14 cellular contexts compared by ENCODE assay signal in genomic region chr9:111407813-111408212, GRCh38.
DNase-seq lines count a peak whose midpoint lies in the region; ATAC-seq and TF ChIP-seq lines count a peak whose summit lies in the region.
"Had no signal": no experiment of that assay in that cellular context is flagged by ENCODE, and none has a peak within 500 bp of the region (broad histone marks: within the 10 kb centered on the region; RNA-seq: fewer than 3 reads in every experiment).

No MANE protein-coding gene starts in this region.

- TF ChIP-seq EP300 in gastroesophageal sphincter (IDR thresholded peaks at IDR 0.05), result no peak

- H3K4me3 ChIP-seq in GM23338 (no peak overlapping the region), right cardiac atrium (ENCODE audit: low read length) (no peak overlapping the region), gastroesophageal sphincter (no peak overlapping the region)
- H3K4me3 ChIP-seq: GM23248, HAP-1 had no signal

- POLR2A ChIA-PET in WTC11 (lab: Charles Lee), result no interaction called here

- H3K4me1 ChIP-seq in GM23338 (ENCODE audit: insufficient read depth) (peaks cover 10% of the 10 kb centered on the region), right cardiac atrium (ENCODE audit: control insufficient read depth, insufficient read depth, low read length) (no peaks in the 10 kb centered on the region), gastroesophageal sphincter (no peaks in the 10 kb centered on the region)
- H3K4me1 ChIP-seq: HAP-1 had no signal

- peak overlapping the region; percentile 18; the same call in 1 of the 2 replicates for H3K27ac Mint-ChIP-seq in GM23338
- H3K27ac Mint-ChIP-seq in WTC11, result peak overlapping the region; percentile 28
- no peak overlapping the region for H3K27ac Mint-ChIP-seq in endothelial cell (ENCODE audit: unreplicated experiment)
- H3K27ac Mint-ChIP-seq: B cell; CD4-positive, alpha-beta T cell had no signal

- WGBS in right cardiac atrium, result 91% methylated on average over 3 of the region's 3 CpGs
- WGBS in gastroesophageal sphincter (ENCODE audit: low coverage in 1 of 2), 2 donors, result 86 to 90% methylated on average over 2 to 3 of the region's 3 CpGs

- CTCF ChIA-PET in WTC11 (lab: Charles Lee), result interaction anchor here (0.6 kb wide), 1 partner anchor 197 kb away, joined by 3 read pairs; no protein-coding TSS in a partner anchor

- DNase-seq in GM23338 (ENCODE audit: low spot score) (peak; percentile 33), WTC11 (ENCODE audit: low spot score) (no peak), endothelial cell (ENCODE audit: low spot score) (no peak), substantia nigra (lab: John Stamatoyannopoulos, UW) (no peak), right cardiac atrium (no peak), amniotic stem cell (lab: John Stamatoyannopoulos, UW) (no peak)
- DNase-seq: C1 segment of cervical spinal cord; Calu3; CD4-positive, alpha-beta T cell; DMS 273 treated with DMSO at 0.1 percent for 48 hours; GM23248 had no signal

- peaks cover 42% of the 10 kb centered on the region for H3K36me3 ChIP-seq in GM23338 (ENCODE audit: insufficient read depth)
- H3K36me3 ChIP-seq in gastroesophageal sphincter, result peaks cover 3 to 93% of the 10 kb centered on the region in 2 donors

- no peaks in the 10 kb centered on the region for H3F3A ChIP-seq in GM23338 (replicated peaks; ENCODE audit: low read depth)

- no peak for TF ChIP-seq POLR2A in gastroesophageal sphincter (IDR thresholded peaks at IDR 0.05)

- peaks cover 28% of the 10 kb centered on the region for H3K79me2 ChIP-seq in GM23338 (replicated peaks; ENCODE audit: insufficient read depth)

- H2AFZ ChIP-seq in GM23338, result no peak overlapping the region
- H2AFZ ChIP-seq: GM23248 had no signal

- no peaks in the 10 kb centered on the region for H4K20me1 ChIP-seq in GM23338 (replicated peaks; ENCODE audit: insufficient read depth)

- H3K9me3 Mint-ChIP-seq in GM23338 (peaks cover 15% of the 10 kb centered on the region), WTC11 (peaks cover 28% of the 10 kb centered on the region), endothelial cell (ENCODE audit: unreplicated experiment) (no peaks in the 10 kb centered on the region)

- ATAC-seq in GM23338 (peak; percentile 78), WTC11 (peak; percentile 53), right cardiac atrium (no peak), gastroesophageal sphincter (no peak)

- H3K9me3 ChIP-seq in right cardiac atrium (ENCODE audit: control insufficient read depth, low read length) (no peaks in the 10 kb centered on the region), gastroesophageal sphincter (peaks cover 0 to 6% (median 0%) of the 10 kb centered on the region in 3 donors)
- H3K9me3 ChIP-seq: HAP-1 had no signal

- peak overlapping the region; percentile 8 for H3K27ac ChIP-seq in GM23338 (ENCODE audit: low read depth)
- H3K27ac ChIP-seq in substantia nigra (ENCODE audit: low read depth, low read length, poor library complexity, severe bottlenecking), result peak overlapping the region; percentile 8
- H3K27ac ChIP-seq in right cardiac atrium (ENCODE audit: low read length), result no peak overlapping the region
- H3K27ac ChIP-seq in gastroesophageal sphincter, result no peak overlapping the region
- H3K27ac ChIP-seq: GM23248 had no signal

- peaks cover 3% of the 10 kb centered on the region for H3K27me3 Mint-ChIP-seq in GM23338 (ENCODE audit: insufficient read depth, low read depth, poor library complexity)
- H3K27me3 Mint-ChIP-seq in WTC11 (ENCODE audit: low read depth), result no peaks in the 10 kb centered on the region
- no peaks in the 10 kb centered on the region for H3K27me3 Mint-ChIP-seq in endothelial cell (ENCODE audit: unreplicated experiment)
- H3K27me3 Mint-ChIP-seq: B cell; CD4-positive, alpha-beta T cell had no signal

- no peaks in the 10 kb centered on the region for H3K27me3 ChIP-seq in GM23338 (ENCODE audit: insufficient read depth)
- no peaks in the 10 kb centered on the region for H3K27me3 ChIP-seq in right cardiac atrium (ENCODE audit: control insufficient read depth, insufficient read depth)
- no peaks in the 10 kb centered on the region for H3K27me3 ChIP-seq in gastroesophageal sphincter

- H3K9me2 ChIP-seq in GM23338 (ENCODE audit: insufficient read depth), result no peaks in the 10 kb centered on the region

- no peak overlapping the region for H3K4me3 Mint-ChIP-seq in GM23338
- no peak overlapping the region for H3K4me3 Mint-ChIP-seq in WTC11
- peak overlapping the region; percentile 7 for H3K4me3 Mint-ChIP-seq in endothelial cell (ENCODE audit: unreplicated experiment)
- H3K4me3 Mint-ChIP-seq: B cell; CD4-positive, alpha-beta T cell had no signal

- H3K36me3 Mint-ChIP-seq in GM23338 (ENCODE audit: low read depth) (peaks cover 92% of the 10 kb centered on the region), WTC11 (peaks cover 84% of the 10 kb centered on the region), endothelial cell (ENCODE audit: low read depth, unreplicated experiment) (peaks cover 65% of the 10 kb centered on the region)

- H3K4me2 ChIP-seq in GM23338, result peak overlapping the region; percentile 5; the same call in 1 of the 2 replicates

- TF ChIP-seq CTCF in GM23338 (conservative IDR thresholded peaks at IDR 0.05; ENCODE audit: low read depth in 2 of 2), result no peak
- TF ChIP-seq CTCF in WTC11 (IDR thresholded peaks at IDR 0.05), result no peak
- no peak for TF ChIP-seq CTCF in endothelial cell (IDR thresholded peaks at IDR 0.05; ENCODE audit: unreplicated experiment)
- TF ChIP-seq CTCF in gastroesophageal sphincter (IDR thresholded peaks at IDR 0.05), result no peak

- intact Hi-C loops in right cardiac atrium (cut with DNase I), result no loop called here

- H3K4me1 Mint-ChIP-seq in GM23338 (peaks cover 10% of the 10 kb centered on the region; the same call in 2 of the 3 replicates), WTC11 (peaks cover 18% of the 10 kb centered on the region), endothelial cell (ENCODE audit: unreplicated experiment) (no peaks in the 10 kb centered on the region)
- H3K4me1 Mint-ChIP-seq: B cell had no signal

TF ChIP-seq in WTC11, 78 proteins besides CTCF, POLR2A, EP300 and RAD21 (continues in another document):
- no peak for TF ChIP-seq ZMAT4 (CRISPR knock-in tag; IDR thresholded peaks at IDR 0.05)
- TF ChIP-seq, protein P1, sequence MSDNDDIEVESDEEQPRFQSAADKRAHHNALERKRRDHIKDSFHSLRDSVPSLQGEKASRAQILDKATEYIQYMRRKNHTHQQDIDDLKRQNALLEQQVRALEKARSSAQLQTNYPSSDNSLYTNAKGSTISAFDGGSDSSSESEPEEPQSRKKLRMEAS (CRISPR knock-in tag; IDR thresholded peaks at IDR 0.05), result no peak
- no peak for TF ChIP-seq MLX (CRISPR knock-in tag; IDR thresholded peaks at IDR 0.05)
- TF ChIP-seq ZBTB21 (CRISPR knock-in tag; IDR thresholded peaks at IDR 0.05; ENCODE audit: borderline replicate concordance), result no peak
- no peak for TF ChIP-seq JAZF1 (CRISPR knock-in tag; IDR thresholded peaks at IDR 0.05)
- TF ChIP-seq ZNF423 (CRISPR knock-in tag; IDR thresholded peaks at IDR 0.05), result no peak
- TF ChIP-seq NR1H2 (CRISPR knock-in tag; IDR thresholded peaks at IDR 0.05), result no peak
- no peak for TF ChIP-seq PREB (CRISPR knock-in tag; IDR thresholded peaks at IDR 0.05; ENCODE audit: borderline replicate concordance)
- TF ChIP-seq, protein P2, sequence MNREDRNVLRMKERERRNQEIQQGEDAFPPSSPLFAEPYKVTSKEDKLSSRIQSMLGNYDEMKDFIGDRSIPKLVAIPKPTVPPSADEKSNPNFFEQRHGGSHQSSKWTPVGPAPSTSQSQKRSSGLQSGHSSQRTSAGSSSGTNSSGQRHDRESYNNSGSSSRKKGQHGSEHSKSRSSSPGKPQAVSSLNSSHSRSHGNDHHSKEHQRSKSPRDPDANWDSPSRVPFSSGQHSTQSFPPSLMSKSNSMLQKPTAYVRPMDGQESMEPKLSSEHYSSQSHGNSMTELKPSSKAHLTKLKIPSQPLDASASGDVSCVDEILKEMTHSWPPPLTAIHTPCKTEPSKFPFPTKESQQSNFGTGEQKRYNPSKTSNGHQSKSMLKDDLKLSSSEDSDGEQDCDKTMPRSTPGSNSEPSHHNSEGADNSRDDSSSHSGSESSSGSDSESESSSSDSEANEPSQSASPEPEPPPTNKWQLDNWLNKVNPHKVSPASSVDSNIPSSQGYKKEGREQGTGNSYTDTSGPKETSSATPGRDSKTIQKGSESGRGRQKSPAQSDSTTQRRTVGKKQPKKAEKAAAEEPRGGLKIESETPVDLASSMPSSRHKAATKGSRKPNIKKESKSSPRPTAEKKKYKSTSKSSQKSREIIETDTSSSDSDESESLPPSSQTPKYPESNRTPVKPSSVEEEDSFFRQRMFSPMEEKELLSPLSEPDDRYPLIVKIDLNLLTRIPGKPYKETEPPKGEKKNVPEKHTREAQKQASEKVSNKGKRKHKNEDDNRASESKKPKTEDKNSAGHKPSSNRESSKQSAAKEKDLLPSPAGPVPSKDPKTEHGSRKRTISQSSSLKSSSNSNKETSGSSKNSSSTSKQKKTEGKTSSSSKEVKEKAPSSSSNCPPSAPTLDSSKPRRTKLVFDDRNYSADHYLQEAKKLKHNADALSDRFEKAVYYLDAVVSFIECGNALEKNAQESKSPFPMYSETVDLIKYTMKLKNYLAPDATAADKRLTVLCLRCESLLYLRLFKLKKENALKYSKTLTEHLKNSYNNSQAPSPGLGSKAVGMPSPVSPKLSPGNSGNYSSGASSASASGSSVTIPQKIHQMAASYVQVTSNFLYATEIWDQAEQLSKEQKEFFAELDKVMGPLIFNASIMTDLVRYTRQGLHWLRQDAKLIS (CRISPR knock-in tag; IDR thresholded peaks at IDR 0.05; ENCODE audit: borderline replicate concordance), result no peak
- TF ChIP-seq GRHL2 (CRISPR knock-in tag; IDR thresholded peaks at IDR 0.05; ENCODE audit: insufficient replicate concordance, severe bottlenecking), result no peak

Comparison
In these comparisons a context has a peak if more than half of its experiments do, and no peak if none do; other contexts are left out.
1. ATAC-seq: peak in GM23338 (single experiment) and WTC11 (single experiment); none in right cardiac atrium (0 of 2) and gastroesophageal sphincter (single experiment).
2. H3K27ac ChIP-seq: peak in GM23338 (single experiment) and substantia nigra (single experiment); none in right cardiac atrium (single experiment) and gastroesophageal sphincter (0 of 4).